Comparison of ENCODE assay signal across 9 cellular contexts in the genomic region with DNA sequence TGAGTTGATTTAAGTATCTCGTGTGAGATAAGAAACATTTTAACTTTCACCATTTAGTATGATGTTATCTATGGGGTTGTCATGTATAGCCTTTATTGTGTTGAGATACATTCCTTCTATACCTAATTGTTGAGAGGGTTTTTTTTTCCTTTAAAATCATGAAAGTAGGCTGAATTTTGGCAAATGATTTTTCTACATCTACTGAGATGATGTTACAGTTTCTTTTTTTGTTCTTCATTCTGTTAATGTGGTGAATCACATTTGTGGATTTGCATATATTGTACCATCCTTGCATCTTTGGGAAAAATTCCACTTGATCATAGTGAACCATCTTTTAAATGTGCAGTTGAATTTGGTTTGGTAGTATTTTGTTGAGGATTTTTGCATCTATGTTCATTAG. TPM values are rescaled to one million over a fixed set of nuclear protein-coding genes. Genes with fewer than 3 reads are reported as not detected.
"Had no signal": no experiment of that assay in that cellular context is flagged by ENCODE, and none has a peak within 500 bp of the region (broad histone marks: within the 10 kb centered on the region; RNA-seq: fewer than 3 reads in every experiment).

No MANE protein-coding gene starts in this region.

- FAIRE-seq: H1, H54 had no signal

- H3K27ac ChIP-seq: GM23248 had no signal

- DNase-seq: GM23248, GOT3, H7, H9, HCEC 1CT, HFFc6 had no signal

- H3K4me3 ChIP-seq: GM23248, GM23338 had no signal

RNA-seq across cellular contexts. Expression of a gene that starts 29.2 kb away (rescaled TPM):
- total RNA-seq: GM23248, HFFc6 had no signal
